ENCODE assay signal across 13 cellular contexts in genomic region chr6:2029130-2029794, GRCh38.
DNase-seq lines count a peak whose midpoint lies in the region; ATAC-seq and TF ChIP-seq lines count a peak whose summit lies in the region.
"Had no signal": no experiment of that assay in that cellular context is flagged by ENCODE, and none has a peak within 500 bp of the region (broad histone marks: within the 10 kb centered on the region; RNA-seq: fewer than 3 reads in every experiment).

No MANE protein-coding gene starts in this region.

- no peaks in the 10 kb centered on the region for H3K9me3 ChIP-seq in HEK293 (ENCODE audit: control insufficient read depth, insufficient read depth, low read depth, low read length)
- H3K9me3 ChIP-seq: BLaER1, MG63 had no signal

- H3K4me3 Mint-ChIP-seq in endothelial cell (ENCODE audit: unreplicated experiment) (no peak overlapping the region), progenitor cell of endocrine pancreas (ENCODE audit: low read depth) (no peak overlapping the region)
- H3K4me3 Mint-ChIP-seq: CD8-positive, alpha-beta T cell had no signal

- peak overlapping the region; percentile 53; the same call in 1 of the 2 replicates for H3K27ac ChIP-seq in HEK293 (ENCODE audit: extremely low read depth, low read depth, low read length)
- H3K27ac ChIP-seq: BLaER1, KMS-11 had no signal

- CTCF ChIA-PET in HEK293 (lab: Yijun Ruan, JAX), result no interaction called here

- H3K27me3 Mint-ChIP-seq in endothelial cell (ENCODE audit: unreplicated experiment) (peaks cover 2% of the 10 kb centered on the region), progenitor cell of endocrine pancreas (peaks cover 11% of the 10 kb centered on the region)

- H3K4me1 ChIP-seq in HEK293 (ENCODE audit: control insufficient read depth, insufficient read depth, low read length), result peaks cover 42% of the 10 kb centered on the region

- H3K36me3 Mint-ChIP-seq in endothelial cell (ENCODE audit: low read depth, unreplicated experiment) (no peaks in the 10 kb centered on the region), progenitor cell of endocrine pancreas (ENCODE audit: insufficient read depth) (no peaks in the 10 kb centered on the region)
- H3K36me3 Mint-ChIP-seq: CD8-positive, alpha-beta T cell had no signal

- H3K36me3 ChIP-seq in HEK293 (ENCODE audit: control insufficient read depth in 2 of 2, insufficient read depth in 1 of 2, low read length in 2 of 2), result no peaks in the 10 kb centered on the region
- H3K36me3 ChIP-seq: BLaER1, MG63 had no signal

- peaks cover 50% of the 10 kb centered on the region for H3K4me1 Mint-ChIP-seq in endothelial cell (ENCODE audit: unreplicated experiment)
- no peaks in the 10 kb centered on the region for H3K4me1 Mint-ChIP-seq in progenitor cell of endocrine pancreas (ENCODE audit: low read depth)

- TF ChIP-seq CTCF in HEK293 (tag by site-specific recombination; IDR thresholded peaks at IDR 0.05) (no peak), endothelial cell (IDR thresholded peaks at IDR 0.05; ENCODE audit: unreplicated experiment) (no peak), progenitor cell of endocrine pancreas (IDR thresholded peaks at IDR 0.05; ENCODE audit: unreplicated experiment) (no peak)

- DNase-seq in NCI-H748 (lab: John Stamatoyannopoulos, UW; ENCODE audit: unreplicated experiment), result peak; percentile 32
- no peak for DNase-seq in NCI-H748 treated with DMSO at 0.1 percent for 48 hours (lab: John Stamatoyannopoulos, UW)
- no peak for DNase-seq in endothelial cell (ENCODE audit: low spot score)
- DNase-seq in progenitor cell of endocrine pancreas (ENCODE audit: low spot score, unreplicated experiment), result no peak
- no peak for DNase-seq in NCI-H2171 (lab: John Stamatoyannopoulos, UW)
- no peak for DNase-seq in DMS114 treated with DMSO at 0.1 percent for 48 hours (lab: John Stamatoyannopoulos, UW; ENCODE audit: unreplicated experiment)
- DNase-seq: CD8-positive, alpha-beta T cell; MG63; NCI-H82 had no signal

- H3K27ac Mint-ChIP-seq in endothelial cell (ENCODE audit: unreplicated experiment) (peak overlapping the region; percentile 37), progenitor cell of endocrine pancreas (peak overlapping the region; percentile 34)
- H3K27ac Mint-ChIP-seq: CD8-positive, alpha-beta T cell had no signal

- POLR2A ChIA-PET in HEK293 (lab: Yijun Ruan, JAX), result no interaction called here

- H3K4me3 ChIP-seq in HEK293 (ENCODE audit: low read depth, low read length), result no peak overlapping the region
- H3K4me3 ChIP-seq: BLaER1, MG63 had no signal

- H3K9me3 Mint-ChIP-seq in endothelial cell (ENCODE audit: unreplicated experiment) (no peaks in the 10 kb centered on the region), progenitor cell of endocrine pancreas (ENCODE audit: low read depth) (no peaks in the 10 kb centered on the region)
- H3K9me3 Mint-ChIP-seq: CD8-positive, alpha-beta T cell had no signal

- ATAC-seq in GM21515 (IDR thresholded peaks at IDR 0.05; ENCODE audit: unreplicated experiment), result no peak
- ATAC-seq: CD8-positive, alpha-beta T cell had no signal

TF ChIP-seq in HEK293, 187 proteins besides CTCF, POLR2A, EP300 and RAD21:
- peak; percentile 93 for TF ChIP-seq FEZF1 (tag by site-specific recombination; IDR thresholded peaks at IDR 0.05)
- TF ChIP-seq ZNF221 (tag by site-specific recombination; IDR thresholded peaks at IDR 0.05; ENCODE audit: borderline replicate concordance), result no peak
- no peak for TF ChIP-seq GLI4 (tag by site-specific recombination; IDR thresholded peaks at IDR 0.05)
- no peak for TF ChIP-seq ZNF416 (tag by site-specific recombination; IDR thresholded peaks at IDR 0.05)
- no peak for TF ChIP-seq ZFP41 (tag by site-specific recombination; IDR thresholded peaks at IDR 0.05; ENCODE audit: borderline replicate concordance)
- TF ChIP-seq ZNF140 (tag by site-specific recombination; IDR thresholded peaks at IDR 0.05), result no peak
- TF ChIP-seq ZNF10 (tag by site-specific recombination; IDR thresholded peaks at IDR 0.05), result peak; percentile 18; the same call in 1 of the 2 replicates
- TF ChIP-seq ZNF558 (tag by site-specific recombination; IDR thresholded peaks at IDR 0.05), result no peak
- no peak for TF ChIP-seq ZNF654 (tag by site-specific recombination; IDR thresholded peaks at IDR 0.05; ENCODE audit: low read depth)
- peak; percentile 93 for TF ChIP-seq ZNF449 (tag by site-specific recombination; IDR thresholded peaks at IDR 0.05)
